8 cellular contexts compared by ENCODE assay signal in genomic region chr10:125720002-125720382, GRCh38. TPM values are rescaled to one million over a fixed set of nuclear protein-coding genes. Genes with fewer than 3 reads are reported as not detected.
DNase-seq lines count a peak whose midpoint lies in the region; ATAC-seq and TF ChIP-seq lines count a peak whose summit lies in the region.

No MANE protein-coding gene starts in this region.

- peaks cover 46% of the 10 kb centered on the region for H3K36me3 Mint-ChIP-seq in brain

- H3K4me1 Mint-ChIP-seq in brain = peaks cover 40% of the 10 kb centered on the region

- peaks cover 0 to 36% of the 10 kb centered on the region in 2 donors for H3K36me3 ChIP-seq in vagina

- POLR2A ChIA-PET in AG04450 (lab: Yijun Ruan, JAX) (interaction anchor here (0.7 to 1.0 kb wide), 2 partner anchors 685 to 787 kb away, joined by 3 read pairs; no protein-coding TSS in a partner anchor), HEK293T (lab: Yijun Ruan, JAX) (interaction anchor here (1.0 kb wide), 5 partner anchors 10 to 87 kb away, joined by 3 to 23 read pairs (median 5); no protein-coding TSS in a partner anchor)

- CTCF ChIA-PET in AG04450 (lab: Charles Lee) (no interaction called here), HEK293T (lab: Yijun Ruan, JAX) (no interaction called here)

- peaks cover 6 to 16% (median 11%) of the 10 kb centered on the region in 5 experiments for H3K9me3 Mint-ChIP-seq in brain

- peaks cover 22% of the 10 kb centered on the region for H3K4me1 ChIP-seq in vagina

- no peak for ATAC-seq in HG02588 (IDR thresholded peaks at IDR 0.05; ENCODE audit: unreplicated experiment)

- H3K4me3 Mint-ChIP-seq in brain = peak overlapping the region; percentile 94 to 100 (median 98)

- H3K27ac ChIP-seq in AG04450 (ENCODE audit: low read depth, low read length) = peak overlapping the region; percentile 83
- H3K27ac ChIP-seq in vagina = peak overlapping the region; percentile 93

- TF ChIP-seq CTCF in AG04450 (IDR thresholded peaks at IDR 0.05; ENCODE audit: low read depth, low read length) (no peak), brain (conservative IDR thresholded peaks at IDR 0.05) (no peak), vagina (IDR thresholded peaks at IDR 0.05) (no peak)

- intact Hi-C loops in vagina (cut with DNase I) = no loop called here

- no peak for DNase-seq in AG04450 (ENCODE audit: low read depth, low spot score)
- no peak for DNase-seq in HEK293T (ENCODE audit: extremely low spot score)
- DNase-seq in medulla oblongata (ENCODE audit: extremely low spot score) = peak; percentile 22
- DNase-seq in vagina (ENCODE audit: extremely low spot score in 2 of 2) = no peak
- no peak for DNase-seq in NCI-H82 treated with DMSO at 0.1 percent for 48 hours (lab: John Stamatoyannopoulos, UW; ENCODE audit: unreplicated experiment)
- DNase-seq in OCI-M2 (lab: John Stamatoyannopoulos, UW; ENCODE audit: unreplicated experiment) = no peak

- peak overlapping the region; percentile 96 to 100 (median 98) for H3K27ac Mint-ChIP-seq in brain

- no peak for TF ChIP-seq POLR2A in vagina (IDR thresholded peaks at IDR 0.05)

- peaks cover 6% of the 10 kb centered on the region for H3K9me3 ChIP-seq in AG04450 (ENCODE audit: control insufficient read depth, insufficient read depth, low read length)
- H3K9me3 ChIP-seq in vagina = no peaks in the 10 kb centered on the region

- peaks cover 11% of the 10 kb centered on the region for H3K27me3 Mint-ChIP-seq in brain

- H3K4me3 ChIP-seq in AG04450 (ENCODE audit: low read depth, low read length) (peak overlapping the region; percentile 97), vagina (peak overlapping the region; percentile 91 to 93)

- H3K27me3 ChIP-seq in AG04450 (ENCODE audit: control insufficient read depth, insufficient read depth, low read length) = no peaks in the 10 kb centered on the region
- H3K27me3 ChIP-seq in vagina = no peaks in the 10 kb centered on the region

TF ChIP-seq in HEK293T, 16 proteins besides CTCF, POLR2A, EP300 and RAD21:
- TF ChIP-seq L3MBTL2 (conservative IDR thresholded peaks at IDR 0.05) (peak; percentile 44; the same call in 1 of the 2 replicates), TARDBP (IDR thresholded peaks at IDR 0.05) (no peak), FOXA1 (IDR thresholded peaks at IDR 0.05) (no peak)

RNA-seq across cellular contexts. Expression of gene EDRF1, which starts 0.5 kb away (rescaled TPM):
- 18.8 and 27.4 TPM in 2 replicates for polyA plus RNA-seq in AG04450 (2011; rRNA removed)
- polyA minus RNA-seq in AG04450 (2011; rRNA and poly(A)+ RNA removed) = 22.1 TPM in 2 replicates
- 8.7 TPM for polyA plus RNA-seq in brain (ENCODE audit: insufficient read depth, low read depth, low replicate concordance)
- total RNA-seq in vagina = 16.5 TPM

RNA-seq across cellular contexts. Expression of gene TEX36, which starts 37.0 kb away (rescaled TPM):
- polyA plus RNA-seq in AG04450 (2011; rRNA removed) (not detected in 2 replicates), brain (ENCODE audit: insufficient read depth, low read depth, low replicate concordance) (not detected)
- not detected in 2 replicates for polyA minus RNA-seq in AG04450 (2011; rRNA and poly(A)+ RNA removed)
- total RNA-seq in vagina = not detected

RNA-seq across cellular contexts. Expression of gene MMP21, which starts 55.6 kb away (rescaled TPM):
- polyA plus RNA-seq in AG04450 (2011; rRNA removed) = 0.07 TPM in 1 of 2 replicates, not detected in the other
- polyA minus RNA-seq in AG04450 (2011; rRNA and poly(A)+ RNA removed) = not detected in 2 replicates
- not detected for polyA plus RNA-seq in brain (ENCODE audit: insufficient read depth, low read depth, low replicate concordance)
- total RNA-seq in vagina = not detected
